Comparison of ENCODE assay signal across 22 cellular contexts in the genomic region with DNA sequence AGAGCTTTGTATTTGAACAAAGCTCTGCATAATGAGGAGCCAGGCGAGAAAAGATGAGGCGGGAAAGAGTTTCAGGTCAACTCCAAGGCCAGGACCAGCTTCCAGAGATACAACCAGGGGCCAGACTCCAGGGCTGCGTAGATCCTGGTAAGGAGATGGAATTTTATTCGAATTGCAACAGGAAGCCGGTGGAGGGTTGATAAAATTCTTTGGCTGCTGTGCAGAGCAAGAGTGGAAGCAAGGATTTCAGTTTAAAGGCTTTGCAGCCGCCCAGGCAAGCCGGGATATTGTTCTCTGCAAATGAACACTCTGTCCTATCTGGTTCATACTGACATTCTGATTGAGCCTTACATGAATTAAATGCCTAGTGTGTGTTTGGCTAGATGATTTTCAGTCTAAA. TPM values are rescaled to one million over a fixed set of nuclear protein-coding genes. Genes with fewer than 3 reads are reported as not detected.
A peak's percentile ranks its signal among the peaks of the same experiment; 100 is the strongest.
DNase-seq lines count a peak whose midpoint lies in the region; ATAC-seq and TF ChIP-seq lines count a peak whose summit lies in the region.
"Had no signal": no experiment of that assay in that cellular context is flagged by ENCODE, and none has a peak within 500 bp of the region (broad histone marks: within the 10 kb centered on the region; RNA-seq: fewer than 3 reads in every experiment).

No MANE protein-coding gene starts in this region.

- H3K27ac ChIP-seq in heart right ventricle, result peak overlapping the region; percentile 53 to 89 (median 72)
- no peak overlapping the region for H3K27ac ChIP-seq in thoracic aorta
- H3K27ac ChIP-seq: SK-N-MC had no signal

- no peaks in the 10 kb centered on the region for H3K36me3 Mint-ChIP-seq in nephron (ENCODE audit: low read depth)
- H3K36me3 Mint-ChIP-seq: activated CD4-positive, alpha-beta memory T cell treated with anti-CD3 and anti-CD28 coated beads for 36 hours; CD14-positive monocyte; WTC11 had no signal

- in situ Hi-C loops in HAP-1 (cut with MboI; ENCODE audit: low sequenced_read_pairs), result no loop called here

- H3K4me1 Mint-ChIP-seq in nephron, result peaks cover 51% of the 10 kb centered on the region
- H3K4me1 Mint-ChIP-seq: CD14-positive monocyte had no signal

- H3K9me3 Mint-ChIP-seq in nephron, result no peaks in the 10 kb centered on the region
- H3K9me3 Mint-ChIP-seq: activated CD4-positive, alpha-beta memory T cell treated with anti-CD3 and anti-CD28 coated beads for 36 hours; CD14-positive monocyte; WTC11 had no signal

- TF ChIP-seq CTCF in heart right ventricle (IDR thresholded peaks at IDR 0.05) (no peak), nephron (IDR thresholded peaks at IDR 0.05; ENCODE audit: unreplicated experiment in 3 of 3) (no peak), thoracic aorta (IDR thresholded peaks at IDR 0.05) (no peak)

- no peaks in the 10 kb centered on the region for H3K36me3 ChIP-seq in heart right ventricle
- no peaks in the 10 kb centered on the region for H3K36me3 ChIP-seq in thoracic aorta
- no peaks in the 10 kb centered on the region for H3K36me3 ChIP-seq in HAP-1 (replicated peaks)

- peak overlapping the region in 1 of 3 experiments; percentile 31 for H3K4me3 Mint-ChIP-seq in nephron
- H3K4me3 Mint-ChIP-seq: activated CD4-positive, alpha-beta memory T cell treated with anti-CD3 and anti-CD28 coated beads for 36 hours; CD14-positive monocyte; WTC11 had no signal

- intact Hi-C loops in heart right ventricle (cut with DNase I), result no loop called here
- intact Hi-C loops in left colon (cut with DNase I, micrococcal nuclease), result no loop called here

- no peak overlapping the region for H3K4me3 ChIP-seq in heart right ventricle
- H3K4me3 ChIP-seq in thoracic aorta, result no peak overlapping the region
- H3K4me3 ChIP-seq in HAP-1, result no peak overlapping the region
- H3K4me3 ChIP-seq: K562, SK-N-MC had no signal

- peak; percentile 50 to 93 (median 87) for ATAC-seq in heart right ventricle
- peak; percentile 52 for ATAC-seq in thoracic aorta (ENCODE audit: insufficient number of reproducible peaks, low FRiP score, low read depth)
- no peak for ATAC-seq in HG02870 (IDR thresholded peaks at IDR 0.05; ENCODE audit: unreplicated experiment)
- no peak for ATAC-seq in left colon
- ATAC-seq: esophagus mucosa, K562, WTC11 had no signal

- WGBS in heart right ventricle, 2 donors, result 22 to 27% methylated on average over 7 of the region's 7 CpGs

- no peaks in the 10 kb centered on the region for H3K27me3 ChIP-seq in heart right ventricle
- no peaks in the 10 kb centered on the region for H3K27me3 ChIP-seq in thoracic aorta (replicated peaks; ENCODE audit: insufficient read depth)
- no peaks in the 10 kb centered on the region for H3K27me3 ChIP-seq in HAP-1 (ENCODE audit: low read depth)

- DNase-seq in dermis blood vessel endothelial cell (peak; percentile 87), heart right ventricle (peak; percentile 20 to 61), thoracic aorta (ENCODE audit: low spot score) (no peak), DMS79 (lab: John Stamatoyannopoulos, UW) (no peak), HAP-1 (ENCODE audit: low spot score in 2 of 2) (no peak), left colon (no peak)
- DNase-seq: activated CD4-positive, alpha-beta memory T cell treated with anti-CD3 and anti-CD28 coated beads for 36 hours; activated effector memory CD4-positive, alpha-beta T cell treated with Interleukin-2 at 50 U/mL for 16 hours; effector CD8-positive, alpha-beta T cell; HCEC 1CT; MV-4-11; NCI-H1694; NCI-H69; occipital lobe; substantia nigra had no signal

- H3K27ac Mint-ChIP-seq in nephron, result peak overlapping the region; percentile 81 to 94 (median 91)
- H3K27ac Mint-ChIP-seq: activated CD4-positive, alpha-beta memory T cell treated with anti-CD3 and anti-CD28 coated beads for 36 hours; CD14-positive monocyte; WTC11 had no signal

- H3K9me3 ChIP-seq in heart right ventricle (no peaks in the 10 kb centered on the region), thoracic aorta (no peaks in the 10 kb centered on the region), HAP-1 (no peaks in the 10 kb centered on the region)

- peaks cover 11 to 52% (median 34%) of the 10 kb centered on the region in 9 donors for H3K4me1 ChIP-seq in heart right ventricle
- H3K4me1 ChIP-seq in thoracic aorta (ENCODE audit: control insufficient read depth in 1 of 2, low read depth in 2 of 2), result peaks cover 0 to 13% of the 10 kb centered on the region in 2 donors
- H3K4me1 ChIP-seq in HAP-1, result no peaks in the 10 kb centered on the region; the same call in 1 of the 2 replicates

- peaks cover 3% of the 10 kb centered on the region for H3K27me3 Mint-ChIP-seq in nephron (ENCODE audit: low read depth)

RNA-seq across cellular contexts. Expression of gene CBR4, which starts 40.3 kb away (rescaled TPM):
- total RNA-seq in dermis blood vessel endothelial cell (14.7 and 20.1 TPM in 2 replicates), heart right ventricle (10 to 100 TPM; 14.0 to 25.3 (median 22.4) TPM), thoracic aorta (10 to 100 TPM; 11.6 to 13.1 TPM), left colon (10 to 100 TPM; 28.0 to 29.6 TPM)
- polyA plus RNA-seq in heart right ventricle, result 10 to 100 TPM in 1 of 2 donors, 1 to 10 TPM in 1; 6.8 to 16.5 TPM

Comparison
In these comparisons a context has a peak if more than half of its experiments do, and no peak if none do; other contexts are left out.
1. DNase-seq: peak in dermis blood vessel endothelial cell (single experiment) and heart right ventricle (2 of 2); none in thoracic aorta (single experiment), DMS79 (single experiment), HAP-1 (0 of 2) and left colon (0 of 2).
2. ATAC-seq: peak in heart right ventricle (8 of 8) and thoracic aorta (single experiment); none in HG02870 (single experiment) and left colon (single experiment).
3. H3K27ac ChIP-seq: peak in heart right ventricle (10 of 10); none in thoracic aorta (0 of 2).